1 cellular context compared by ENCODE assay signal in genomic region chr2:24354899-24355298, GRCh38.
TF ChIP-seq lines count a peak whose summit lies in the region.

No MANE protein-coding gene starts in this region.

TF ChIP-seq in GM12878, 131 proteins besides CTCF, POLR2A, EP300 and RAD21 (continued from another document):
- TF ChIP-seq MTA2 (IDR thresholded peaks at IDR 0.05; ENCODE audit: low read depth) (0 out of 2 replicates have a peak, but pooled peaks have one; percentile 12), KAT2A (conservative IDR thresholded peaks at IDR 0.05; ENCODE audit: control insufficient read depth, low read depth, low read length) (no peak), DPF2 (IDR thresholded peaks at IDR 0.05) (no peak), FOXM1 (IDR thresholded peaks at IDR 0.05; ENCODE audit: low read depth, low read length) (no peak), TARDBP (IDR thresholded peaks at IDR 0.05; ENCODE audit: borderline replicate concordance) (no peak), TCF7 (IDR thresholded peaks at IDR 0.05; ENCODE audit: borderline replicate concordance) (no peak), BCL11A (IDR thresholded peaks at IDR 0.05; ENCODE audit: low read depth, low read length) (no peak), SRF (IDR thresholded peaks at IDR 0.05; ENCODE audit: low read depth in 2 of 2, low read length in 2 of 2) (no peak), MYC (IDR thresholded peaks at IDR 0.05; ENCODE audit: insufficient read depth, insufficient read length, insufficient replicate concordance, low read length, severe bottlenecking) (no peak), CREM (IDR thresholded peaks at IDR 0.05; ENCODE audit: low read depth) (no peak), SUZ12 (IDR thresholded peaks at IDR 0.05; ENCODE audit: unreplicated experiment) (no peak), BACH1 (IDR thresholded peaks at IDR 0.05; ENCODE audit: borderline replicate concordance) (no peak), SP1 (IDR thresholded peaks at IDR 0.05; ENCODE audit: low read depth, low read length) (no peak), YBX1 (IDR thresholded peaks at IDR 0.05) (no peak), ZNF687 (IDR thresholded peaks at IDR 0.05) (no peak), ELK1 (IDR thresholded peaks at IDR 0.05; ENCODE audit: low read depth, low read length) (no peak), MLLT1 (IDR thresholded peaks at IDR 0.05) (peak; percentile 64), ATF2 (IDR thresholded peaks at IDR 0.05; ENCODE audit: low read length) (no peak), ATF7 (IDR thresholded peaks at IDR 0.05; ENCODE audit: low read depth) (no peak), SKIL (IDR thresholded peaks at IDR 0.05; ENCODE audit: low read depth, poor library complexity, severe bottlenecking) (no peak), POLR2AphosphoS5 (IDR thresholded peaks at IDR 0.05; ENCODE audit: low read length) (no peak), IKZF1 (conservative IDR thresholded peaks at IDR 0.05) (peak; percentile 64), MEF2A (IDR thresholded peaks at IDR 0.05; ENCODE audit: insufficient read depth, low read depth, low read length) (no peak), SPI1 (IDR thresholded peaks at IDR 0.05; ENCODE audit: borderline replicate concordance, insufficient read depth, low read depth, low read length) (peak; percentile 94), ETV6 (conservative IDR thresholded peaks at IDR 0.05 in 1 of 2, IDR thresholded peaks at IDR 0.05 in 1 of 2; ENCODE audit: borderline replicate concordance in 1 of 2, low read depth in 1 of 2) (peak in 1 of 2 experiments; percentile 85; a peak in 2 of 4 replicates), ASH2L (IDR thresholded peaks at IDR 0.05; ENCODE audit: borderline replicate concordance, low read depth) (no peak), RAD51 (IDR thresholded peaks at IDR 0.05) (0 out of 2 replicates have a peak, but pooled peaks have one; percentile 19), BMI1 (IDR thresholded peaks at IDR 0.05; ENCODE audit: borderline replicate concordance) (peak; percentile 23; the same call in 1 of the 2 replicates)
- TF ChIP-seq, protein P1, sequence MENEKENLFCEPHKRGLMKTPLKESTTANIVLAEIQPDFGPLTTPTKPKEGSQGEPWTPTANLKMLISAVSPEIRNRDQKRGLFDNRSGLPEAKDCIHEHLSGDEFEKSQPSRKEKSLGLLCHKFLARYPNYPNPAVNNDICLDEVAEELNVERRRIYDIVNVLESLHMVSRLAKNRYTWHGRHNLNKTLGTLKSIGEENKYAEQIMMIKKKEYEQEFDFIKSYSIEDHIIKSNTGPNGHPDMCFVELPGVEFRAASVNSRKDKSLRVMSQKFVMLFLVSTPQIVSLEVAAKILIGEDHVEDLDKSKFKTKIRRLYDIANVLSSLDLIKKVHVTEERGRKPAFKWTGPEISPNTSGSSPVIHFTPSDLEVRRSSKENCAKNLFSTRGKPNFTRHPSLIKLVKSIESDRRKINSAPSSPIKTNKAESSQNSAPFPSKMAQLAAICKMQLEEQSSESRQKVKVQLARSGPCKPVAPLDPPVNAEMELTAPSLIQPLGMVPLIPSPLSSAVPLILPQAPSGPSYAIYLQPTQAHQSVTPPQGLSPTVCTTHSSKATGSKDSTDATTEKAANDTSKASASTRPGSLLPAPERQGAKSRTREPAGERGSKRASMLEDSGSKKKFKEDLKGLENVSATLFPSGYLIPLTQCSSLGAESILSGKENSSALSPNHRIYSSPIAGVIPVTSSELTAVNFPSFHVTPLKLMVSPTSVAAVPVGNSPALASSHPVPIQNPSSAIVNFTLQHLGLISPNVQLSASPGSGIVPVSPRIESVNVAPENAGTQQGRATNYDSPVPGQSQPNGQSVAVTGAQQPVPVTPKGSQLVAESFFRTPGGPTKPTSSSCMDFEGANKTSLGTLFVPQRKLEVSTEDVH (IDR thresholded peaks at IDR 0.05; ENCODE audit: low read depth, partially characterized antibody): no peak
- TF ChIP-seq, protein P2, sequence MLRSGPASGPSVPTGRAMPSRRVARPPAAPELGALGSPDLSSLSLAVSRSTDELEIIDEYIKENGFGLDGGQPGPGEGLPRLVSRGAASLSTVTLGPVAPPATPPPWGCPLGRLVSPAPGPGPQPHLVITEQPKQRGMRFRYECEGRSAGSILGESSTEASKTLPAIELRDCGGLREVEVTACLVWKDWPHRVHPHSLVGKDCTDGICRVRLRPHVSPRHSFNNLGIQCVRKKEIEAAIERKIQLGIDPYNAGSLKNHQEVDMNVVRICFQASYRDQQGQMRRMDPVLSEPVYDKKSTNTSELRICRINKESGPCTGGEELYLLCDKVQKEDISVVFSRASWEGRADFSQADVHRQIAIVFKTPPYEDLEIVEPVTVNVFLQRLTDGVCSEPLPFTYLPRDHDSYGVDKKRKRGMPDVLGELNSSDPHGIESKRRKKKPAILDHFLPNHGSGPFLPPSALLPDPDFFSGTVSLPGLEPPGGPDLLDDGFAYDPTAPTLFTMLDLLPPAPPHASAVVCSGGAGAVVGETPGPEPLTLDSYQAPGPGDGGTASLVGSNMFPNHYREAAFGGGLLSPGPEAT (IDR thresholded peaks at IDR 0.05; ENCODE audit: low read depth): peak; percentile 34; the same call in 1 of the 2 replicates
